In genomic region chr2:110344405-110345035, GRCh38 we compare ENCODE assay signal across 7 cellular contexts.
DNase-seq lines count a peak whose midpoint lies in the region; ATAC-seq and TF ChIP-seq lines count a peak whose summit lies in the region.
"Not testable (repeated sequence)": the region's sequence is repeated elsewhere in the genome, so short reads cannot be mapped to it uniquely, and the experiment has no call there.

No MANE protein-coding gene starts in this region.

- BruUV-seq in Panc1 (replicated peaks; lab: Mats Ljungman, UMichigan): not testable (repeated sequence)

- not testable (repeated sequence) for H2BK5ac ChIP-seq in H9 (ENCODE audit: insufficient read length, low read length)

- H3K4me2 ChIP-seq in H9 (ENCODE audit: insufficient read depth, insufficient read length, low read length): not testable (repeated sequence)

- peak; percentile 1 for DNase-seq in H9
- DNase-seq in Panc1 (ENCODE audit: low read depth, low spot score); stimulated activated effector memory CD8-positive, alpha-beta T cell treated with anti-CD3 and anti-CD28 coated beads, Interleukin-12 subunit alpha, Interleukin-12 subunit beta, amount 100 ng/mL, for 72 hours (ENCODE audit: low spot score in 2 of 2): not testable (repeated sequence)
- DNase-seq in ecto neural progenitor cell (ENCODE audit: low spot score): peak; percentile 3
- DNase-seq in cardiac septum (ENCODE audit: low spot score): peak; percentile 35
- peak; percentile 75 for DNase-seq in mesenteric fat pad (ENCODE audit: low spot score)
- peak; percentile 13 to 25 for DNase-seq in aorta

- not testable (repeated sequence) for H2BK15ac ChIP-seq in H9 (ENCODE audit: low read depth, low read length)

- H3K56ac ChIP-seq in H9 (ENCODE audit: insufficient read length, low read depth, low read length): not testable (repeated sequence)

- H3K4ac ChIP-seq in H9 (ENCODE audit: low read depth, low read length): not testable (repeated sequence)

- H3K27ac Mint-ChIP-seq in H9; stimulated activated effector memory CD8-positive, alpha-beta T cell treated with anti-CD3 and anti-CD28 coated beads, Interleukin-12 subunit alpha, Interleukin-12 subunit beta, amount 100 ng/mL, for 72 hours: not testable (repeated sequence)

- not testable (repeated sequence) for H2BK120ac ChIP-seq in H9 (ENCODE audit: low read depth, low read length, poor library complexity, severe bottlenecking)

- H3K9ac ChIP-seq in H9 (ENCODE audit: extremely low read depth, insufficient read length, low read length): not testable (repeated sequence)

- H3K4me1 ChIP-seq in H9 (ENCODE audit: insufficient read depth, low read length); Panc1 (ENCODE audit: control insufficient read depth, insufficient read depth, low read length); aorta (ENCODE audit: control insufficient read depth in 1 of 2, insufficient read depth in 2 of 2, low read length in 2 of 2): not testable (repeated sequence)

- POLR2A ChIA-PET in Panc1 (lab: Charles Lee): not testable (repeated sequence)

- H3T11ph ChIP-seq in H9 (ENCODE audit: low read length): not testable (repeated sequence)

- not testable (repeated sequence) for H3K18ac ChIP-seq in H9 (ENCODE audit: insufficient read length, low read depth, low read length)

- not testable (repeated sequence) for TF ChIP-seq CTCF in H9 (conservative IDR thresholded peaks at IDR 0.05); Panc1 (IDR thresholded peaks at IDR 0.05)

- H2AFZ ChIP-seq in H9 (ENCODE audit: low read length): not testable (repeated sequence)

- H3K4me3 Mint-ChIP-seq in H9; stimulated activated effector memory CD8-positive, alpha-beta T cell treated with anti-CD3 and anti-CD28 coated beads, Interleukin-12 subunit alpha, Interleukin-12 subunit beta, amount 100 ng/mL, for 72 hours: not testable (repeated sequence)

- H3K27ac ChIP-seq in H9 (ENCODE audit: insufficient read length, low read depth, low read length); Panc1 (ENCODE audit: low read length); aorta (ENCODE audit: low read depth in 1 of 2, low read length in 2 of 2): not testable (repeated sequence)

- WGBS in H9 (ENCODE audit: extremely low coverage, insufficient read length, low lambda C conversion rate): no CpG with 5 or more reads among the region's 6 CpGs
- 90 to 96% methylated on average over 2 to 5 of the region's 6 CpGs for WGBS in aorta, 2 donors

- not testable (repeated sequence) for H2AK5ac ChIP-seq in H9 (ENCODE audit: insufficient read length, low read length)

- H2BK12ac ChIP-seq in H9 (ENCODE audit: insufficient read length, low read depth, low read length): not testable (repeated sequence)

- not testable (repeated sequence) for H3K23me2 ChIP-seq in H9 (ENCODE audit: insufficient read length, low read depth, low read length, poor library complexity, severe bottlenecking)

- in situ Hi-C loops in Panc1 (cut with HindIII; ENCODE audit: low pct_unique_long_range_greater_than_20kb, low sequenced_read_pairs): not testable (repeated sequence)

- intact Hi-C loops in Panc1 (cut with micrococcal nuclease; ENCODE audit: unreplicated experiment); cardiac septum (cut with DNase I); aorta (cut with DNase I): not testable (repeated sequence)

- ATAC-seq in Panc1: peak; percentile 61
- ATAC-seq in stimulated activated effector memory CD8-positive, alpha-beta T cell treated with anti-CD3 and anti-CD28 coated beads, Interleukin-12 subunit alpha, Interleukin-12 subunit beta, amount 100 ng/mL, for 72 hours: peak; percentile 4
- not testable (repeated sequence) for ATAC-seq in aorta (ENCODE audit: low FRiP score)

- H3K9me3 ChIP-seq in H9 (ENCODE audit: control insufficient read depth, low read depth, low read length); Panc1 (ENCODE audit: control insufficient read depth, insufficient read depth, low read depth, low read length); aorta (ENCODE audit: control insufficient read depth, low read length): not testable (repeated sequence)

- not testable (repeated sequence) for H3K9me3 Mint-ChIP-seq in H9; stimulated activated effector memory CD8-positive, alpha-beta T cell treated with anti-CD3 and anti-CD28 coated beads, Interleukin-12 subunit alpha, Interleukin-12 subunit beta, amount 100 ng/mL, for 72 hours

- not testable (repeated sequence) for H3K4me3 ChIP-seq in Panc1 (ENCODE audit: low read depth in 2 of 2, low read length in 2 of 2); aorta (ENCODE audit: low read length in 2 of 2)

- H3K23ac ChIP-seq in H9 (ENCODE audit: insufficient read length, low read depth, low read length): not testable (repeated sequence)

- H3K36me3 ChIP-seq in Panc1 (ENCODE audit: control insufficient read depth, insufficient read depth, low read length); aorta (ENCODE audit: control insufficient read depth in 1 of 2, insufficient read depth in 2 of 2, low read length in 1 of 2): not testable (repeated sequence)

- not testable (repeated sequence) for H3K79me2 ChIP-seq in H9 (ENCODE audit: insufficient read depth, low read length)

- not testable (repeated sequence) for H4K20me1 ChIP-seq in H9 (ENCODE audit: control insufficient read depth, insufficient read depth, insufficient read length)

- H3K27me3 Mint-ChIP-seq in H9 (ENCODE audit: low read depth): not testable (repeated sequence)

- H3K79me1 ChIP-seq in H9 (ENCODE audit: insufficient read depth, low read depth, low read length, poor library complexity, severe bottlenecking): not testable (repeated sequence)

- not testable (repeated sequence) for H4K8ac ChIP-seq in H9 (replicated peaks; ENCODE audit: insufficient read length, low read depth, low read length)

- H4K5ac ChIP-seq in H9 (ENCODE audit: insufficient read length, low read depth, low read length): not testable (repeated sequence)

- H4K91ac ChIP-seq in H9 (ENCODE audit: insufficient read length, low read depth, low read length): not testable (repeated sequence)

- H3K27me3 ChIP-seq in H9 (ENCODE audit: insufficient read depth, low read length); Panc1 (ENCODE audit: control insufficient read depth, insufficient read depth, low read length); aorta (ENCODE audit: control insufficient read depth in 1 of 2, insufficient read depth in 2 of 2, low read length in 1 of 2): not testable (repeated sequence)

- not testable (repeated sequence) for H3K14ac ChIP-seq in H9 (ENCODE audit: insufficient read depth, low read length)

- CTCF ChIA-PET in Panc1 (lab: Charles Lee): not testable (repeated sequence)

- not testable (repeated sequence) for H2BK20ac ChIP-seq in H9 (ENCODE audit: low read depth, low read length, poor library complexity, severe bottlenecking)

- H3K4me1 Mint-ChIP-seq in H9; stimulated activated effector memory CD8-positive, alpha-beta T cell treated with anti-CD3 and anti-CD28 coated beads, Interleukin-12 subunit alpha, Interleukin-12 subunit beta, amount 100 ng/mL, for 72 hours: not testable (repeated sequence)

- H3K36me3 Mint-ChIP-seq in H9 (ENCODE audit: insufficient read depth in 1 of 3, low read depth in 3 of 3); stimulated activated effector memory CD8-positive, alpha-beta T cell treated with anti-CD3 and anti-CD28 coated beads, Interleukin-12 subunit alpha, Interleukin-12 subunit beta, amount 100 ng/mL, for 72 hours: not testable (repeated sequence)
